8 cellular contexts compared by ENCODE assay signal in genomic region chr3:53160660-53161344, GRCh38. TPM values are rescaled to one million over a fixed set of nuclear protein-coding genes. Genes with fewer than 3 reads are reported as not detected.
A peak's percentile ranks its signal among the peaks of the same experiment; 100 is the strongest.
DNase-seq lines count a peak whose midpoint lies in the region; ATAC-seq and TF ChIP-seq lines count a peak whose summit lies in the region.

PRKCD (plus strand) TSS chr3:53161209; CDS start chr3:53178423, 17,214 bp downstream.

- H3K9me3 ChIP-seq in neural progenitor cell (ENCODE audit: low read depth), result no peaks in the 10 kb centered on the region
- no peaks in the 10 kb centered on the region for H3K9me3 ChIP-seq in stomach smooth muscle (ENCODE audit: control insufficient read depth in 2 of 2, low read length in 2 of 2)

- no peaks in the 10 kb centered on the region for H3K36me3 ChIP-seq in neural progenitor cell
- H3K36me3 ChIP-seq in stomach smooth muscle (ENCODE audit: control insufficient read depth in 2 of 2, insufficient read depth in 2 of 2, low read length in 2 of 2), result no peaks in the 10 kb centered on the region

- H3K4me3 Mint-ChIP-seq in neural progenitor cell, result peak within 1 kb of the TSS; percentile 88

- H3K27me3 Mint-ChIP-seq in neural progenitor cell (ENCODE audit: insufficient read depth, low read depth), result peaks cover 44% of the 10 kb centered on the region

- peaks cover 2% of the 10 kb centered on the region for H3K36me3 Mint-ChIP-seq in neural progenitor cell

- DNase-seq in COR-L47 (lab: John Stamatoyannopoulos, UW) (peak; percentile 26), HK-2 (ENCODE audit: unreplicated experiment) (peak; percentile 82), RPMI8226 (peak; percentile 90), foreskin fibroblast (peak; percentile 93 to 96), neural progenitor cell (ENCODE audit: low spot score) (peak; percentile 93)
- peak; percentile 91 for DNase-seq in activated effector memory CD4-positive, alpha-beta T cell treated with anti-CD3 and anti-CD28 coated beads, Interleukin-2, amount 50 U/mL, for 16 hours

- no peak within 1 kb of the TSS for H3K27ac ChIP-seq in neural progenitor cell
- H3K27ac ChIP-seq in stomach smooth muscle (ENCODE audit: low read length), result no peak within 1 kb of the TSS

- H3K4me1 Mint-ChIP-seq in neural progenitor cell, result peaks cover 26% of the 10 kb centered on the region

- no peak within 1 kb of the TSS for H3K27ac Mint-ChIP-seq in neural progenitor cell

- ATAC-seq in GM19397 (IDR thresholded peaks at IDR 0.05; ENCODE audit: unreplicated experiment), result peak; percentile 48

- H3K27me3 ChIP-seq in neural progenitor cell, result peaks cover 52% of the 10 kb centered on the region
- H3K27me3 ChIP-seq in stomach smooth muscle (ENCODE audit: control insufficient read depth in 1 of 2, insufficient read depth in 2 of 2, low read length in 2 of 2), result peaks cover 3 to 4% of the 10 kb centered on the region in 2 donors

- TF ChIP-seq CTCF in foreskin fibroblast (IDR thresholded peaks at IDR 0.05; ENCODE audit: low read depth, low read length), result peak; percentile 13
- peak; percentile 51 for TF ChIP-seq CTCF in neural progenitor cell (IDR thresholded peaks at IDR 0.05)

- H2AFZ ChIP-seq in neural progenitor cell (replicated peaks), result peak within 1 kb of the TSS; percentile 93

- H3K4me3 ChIP-seq in foreskin fibroblast (ENCODE audit: low read depth in 1 of 2, low read length in 2 of 2) (peak within 1 kb of the TSS; percentile 83 to 84), neural progenitor cell (peak within 1 kb of the TSS; percentile 72), stomach smooth muscle (ENCODE audit: low read length in 2 of 2) (peak within 1 kb of the TSS; percentile 56 to 84)

- H3F3A ChIP-seq in neural progenitor cell (ENCODE audit: low read depth), result peaks cover 9% of the 10 kb centered on the region

- H4K20me1 ChIP-seq in neural progenitor cell (ENCODE audit: low read depth), result no peaks in the 10 kb centered on the region

- no peaks in the 10 kb centered on the region for H3K79me2 ChIP-seq in neural progenitor cell (ENCODE audit: low read depth)

- no peak within 1 kb of the TSS for H3K9ac ChIP-seq in neural progenitor cell
- peak within 1 kb of the TSS; percentile 60 to 75 for H3K9ac ChIP-seq in stomach smooth muscle (ENCODE audit: low read length in 2 of 2)

- H3K4me2 ChIP-seq in neural progenitor cell, result peak within 1 kb of the TSS; percentile 94

- no peaks in the 10 kb centered on the region for H3K9me3 Mint-ChIP-seq in neural progenitor cell

- H3K4me1 ChIP-seq in neural progenitor cell (peaks cover 19% of the 10 kb centered on the region), stomach smooth muscle (ENCODE audit: control insufficient read depth, insufficient read depth, low read length) (peaks cover 27% of the 10 kb centered on the region)

RNA-seq across cellular contexts. Expression of gene PRKCD, which starts in this region (rescaled TPM):
- total RNA-seq in neural progenitor cell (ENCODE audit: low replicate concordance), result 4.9 and 8.9 TPM in 2 replicates

Comparison
In these comparisons a context has a peak if more than half of its experiments do, and no peak if none do; other contexts are left out.
1. DNase-seq: peak in every context shown above with its lines; median percentile 94 in foreskin fibroblast; 93 in neural progenitor cell; 91 in activated effector memory CD4-positive, alpha-beta T cell treated with anti-CD3 and anti-CD28 coated beads, Interleukin-2, amount 50 U/mL, for 16 hours; 90 in RPMI8226; 82 in HK-2; 26 in COR-L47.